ENCODE assay signal across 10 cellular contexts in genomic region chr17:65627892-65628622, GRCh38.
DNase-seq lines count a peak whose midpoint lies in the region; ATAC-seq and TF ChIP-seq lines count a peak whose summit lies in the region.
"Had no signal": no experiment of that assay in that cellular context is flagged by ENCODE, and none has a peak within 500 bp of the region (broad histone marks: within the 10 kb centered on the region; RNA-seq: fewer than 3 reads in every experiment).

No MANE protein-coding gene starts in this region.

- no peak overlapping the region for H3K4me3 ChIP-seq in BJ (ENCODE audit: low read depth, low read length)
- H3K4me3 ChIP-seq in brain microvascular endothelial cell (ENCODE audit: low read depth, low read length) = no peak overlapping the region
- no peak overlapping the region for H3K4me3 ChIP-seq in naive thymus-derived CD4-positive, alpha-beta T cell (ENCODE audit: low read length)

- peaks cover 0 to 2% (median 0%) of the 10 kb centered on the region in 7 donors for H3K4me1 Mint-ChIP-seq in naive thymus-derived CD4-positive, alpha-beta T cell

- in situ Hi-C loops in brain microvascular endothelial cell (cut with HindIII; ENCODE audit: low pct_ligation_motif_present, low sequenced_read_pairs) = no loop called here

- H3K27me3 Mint-ChIP-seq in naive thymus-derived CD4-positive, alpha-beta T cell = peaks cover 0 to 11% (median 0%) of the 10 kb centered on the region in 5 donors

- H3K27me3 ChIP-seq in BJ (ENCODE audit: control insufficient read depth, insufficient read depth, low read length) (0 out of 2 replicates have a peak, but pooled peaks cover 4% of the 10 kb centered on the region), brain microvascular endothelial cell (replicated peaks) (no peaks in the 10 kb centered on the region)
- H3K27me3 ChIP-seq in naive thymus-derived CD4-positive, alpha-beta T cell (ENCODE audit: control insufficient read depth in 2 of 2, insufficient read depth in 2 of 2, low read length in 2 of 2) = no peaks in the 10 kb centered on the region

- intact Hi-C loops in Right ventricle myocardium superior (cut with DNase I) = no loop called here
- intact Hi-C loops in naive thymus-derived CD4-positive, alpha-beta T cell (cut with micrococcal nuclease) = no loop called here

- no peak overlapping the region for H3K4me3 Mint-ChIP-seq in naive thymus-derived CD4-positive, alpha-beta T cell

- H3K27ac Mint-ChIP-seq in naive thymus-derived CD4-positive, alpha-beta T cell = no peak overlapping the region

- TF ChIP-seq CTCF in BJ (IDR thresholded peaks at IDR 0.05; ENCODE audit: insufficient read depth, low read depth, low read length) (no peak), brain microvascular endothelial cell (IDR thresholded peaks at IDR 0.05; ENCODE audit: low read depth, low read length, missing control alignments) (no peak), GM10248 (IDR thresholded peaks at IDR 0.05; ENCODE audit: control extremely low read depth, extremely low read depth, low read depth, missing control alignments) (no peak)

- H3K4me1 ChIP-seq in naive thymus-derived CD4-positive, alpha-beta T cell (ENCODE audit: control insufficient read depth in 2 of 2, insufficient read depth in 2 of 2, low read length in 2 of 2) = no peaks in the 10 kb centered on the region

- H3K9me3 Mint-ChIP-seq in naive thymus-derived CD4-positive, alpha-beta T cell = peaks cover 0 to 6% (median 0%) of the 10 kb centered on the region in 11 donors

- ATAC-seq in Right ventricle myocardium superior (ENCODE audit: poor library complexity) = no peak
- ATAC-seq in GM18511 (IDR thresholded peaks at IDR 0.05; ENCODE audit: unreplicated experiment) = no peak
- ATAC-seq in naive thymus-derived CD4-positive, alpha-beta T cell = no peak

- CTCF ChIA-PET in BJ (lab: Yijun Ruan, JAX) (no interaction called here), GM10248 (lab: Yijun Ruan, JAX) (interaction anchor here (0.9 kb wide), 1 partner anchor 10 kb away, joined by 3 read pairs; no protein-coding TSS in a partner anchor)
- CTCF ChIA-PET in naive thymus-derived CD4-positive, alpha-beta T cell (lab: Charles Lee) = no interaction called here

- no peaks in the 10 kb centered on the region for H3K36me3 Mint-ChIP-seq in naive thymus-derived CD4-positive, alpha-beta T cell

- H3K9me3 ChIP-seq in naive thymus-derived CD4-positive, alpha-beta T cell (ENCODE audit: control insufficient read depth in 2 of 3, low read length in 3 of 3) = no peaks in the 10 kb centered on the region

- H3K27ac ChIP-seq in brain microvascular endothelial cell = peak overlapping the region; percentile 35
- no peak overlapping the region for H3K27ac ChIP-seq in naive thymus-derived CD4-positive, alpha-beta T cell (ENCODE audit: low read depth, low read length)

- POLR2A ChIA-PET in BJ (lab: Charles Lee) = no interaction called here
- POLR2A ChIA-PET in naive thymus-derived CD4-positive, alpha-beta T cell (lab: Charles Lee) = no interaction called here
- POLR2A ChIA-PET in GM10248 (lab: Yijun Ruan, JAX) = no interaction called here

- DNase-seq in BJ (ENCODE audit: low read depth) = peak; percentile 41
- peak; percentile 82 for DNase-seq in NCI-H146 treated with DMSO at 0.1 percent for 48 hours (lab: John Stamatoyannopoulos, UW; ENCODE audit: unreplicated experiment)
- DNase-seq in brain microvascular endothelial cell = peak; percentile 95
- DNase-seq in mucosa of gallbladder (ENCODE audit: low spot score) = peak; percentile 43
- no peak for DNase-seq in Right ventricle myocardium superior
- DNase-seq in naive thymus-derived CD4-positive, alpha-beta T cell = no peak
- DNase-seq in GM10248 (ENCODE audit: extremely low spot score) = no peak
- DNase-seq: DND-41; stimulated activated CD4-positive, alpha-beta T cell treated with anti-CD3 and anti-CD28 coated beads, Interleukin-1b, Interleukin-23, amount 100 ng/mL, for 48 hours had no signal

- no peaks in the 10 kb centered on the region for H3K36me3 ChIP-seq in BJ (ENCODE audit: control insufficient read depth, insufficient read depth, low read length)
- no peaks in the 10 kb centered on the region for H3K36me3 ChIP-seq in brain microvascular endothelial cell (replicated peaks)
- H3K36me3 ChIP-seq in naive thymus-derived CD4-positive, alpha-beta T cell (ENCODE audit: control insufficient read depth in 2 of 3, insufficient read depth in 3 of 3, low read length in 3 of 3) = no peaks in the 10 kb centered on the region

Comparison
In these comparisons a context has a peak if more than half of its experiments do, and no peak if none do; other contexts are left out.
1. DNase-seq: peak in BJ (single experiment), NCI-H146 treated with DMSO at 0.1 percent for 48 hours (single experiment), brain microvascular endothelial cell (single experiment) and mucosa of gallbladder (single experiment); none in Right ventricle myocardium superior (single experiment), naive thymus-derived CD4-positive, alpha-beta T cell (0 of 9) and GM10248 (single experiment).